Comparison of ENCODE assay signal across 8 cellular contexts in the genomic region with DNA sequence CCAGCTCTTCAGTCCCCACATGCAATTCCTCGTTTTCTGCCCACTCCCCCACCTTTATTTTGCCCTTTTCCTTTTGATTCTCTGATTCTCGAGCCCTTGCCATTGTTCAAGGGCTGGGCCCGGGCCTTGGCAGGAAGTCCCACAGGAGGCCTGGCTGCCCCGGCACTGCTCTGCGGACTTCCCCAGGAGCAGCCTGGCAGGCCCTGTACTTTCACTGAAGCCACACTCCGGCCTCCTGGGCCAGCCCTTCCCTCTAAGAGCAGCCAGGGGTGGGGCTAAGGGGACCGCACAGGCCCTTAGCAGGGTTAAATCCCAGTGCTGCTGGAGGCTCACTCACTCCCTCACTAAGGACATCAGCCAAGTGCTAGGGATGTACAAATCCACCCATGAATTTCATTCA. TPM values are rescaled to one million over a fixed set of nuclear protein-coding genes. Genes with fewer than 3 reads are reported as not detected.
DNase-seq lines count a peak whose midpoint lies in the region; ATAC-seq, FAIRE-seq and TF ChIP-seq lines count a peak whose summit lies in the region.

No MANE protein-coding gene starts in this region.

- no peak for FAIRE-seq in K562 (lab: Jason Lieb, UNC)

- H3K9me3 ChIP-seq in BE2C, result no peaks in the 10 kb centered on the region
- no peaks in the 10 kb centered on the region for H3K9me3 ChIP-seq in K562 (replicated peaks; ENCODE audit: control insufficient read depth, insufficient read depth, low read depth, low read length)
- H3K9me3 ChIP-seq in mucosa of stomach (ENCODE audit: control insufficient read depth, low read length), result no peaks in the 10 kb centered on the region

- ATAC-seq in GM23338 (peak; percentile 43), K562 (0 out of 3 replicates have a peak, but pooled peaks have one; percentile 6), GM21717 (IDR thresholded peaks at IDR 0.05; ENCODE audit: unreplicated experiment) (no peak)
- no peak for ATAC-seq in activated CD8-positive, alpha-beta memory T cell treated with anti-CD3 and anti-CD28 coated beads, Interleukin-2, amount 10 ng/mL, durations not matched to agents 7 days and 5 days

- no peak for TF ChIP-seq EP300 in K562 (IDR thresholded peaks at IDR 0.05; ENCODE audit: low read length)

- no peaks in the 10 kb centered on the region for H3K9me3 Mint-ChIP-seq in GM23338
- H3K9me3 Mint-ChIP-seq in activated CD8-positive, alpha-beta memory T cell treated with anti-CD3 and anti-CD28 coated beads, Interleukin-2, amount 10 ng/mL, durations not matched to agents 7 days and 5 days (ENCODE audit: low read depth), result no peaks in the 10 kb centered on the region

- CTCF ChIA-PET in K562 (lab: Yijun Ruan, JAX; ENCODE audit: low intra/inter-chr PET ratio), result no interaction called here
- CTCF ChIA-PET in activated CD8-positive, alpha-beta memory T cell treated with anti-CD3 and anti-CD28 coated beads, Interleukin-2, amount 10 ng/mL, durations not matched to agents 7 days and 5 days (lab: Charles Lee), result interaction anchor here (1.2 kb wide), 1 partner anchor 10 kb away, joined by 3 read pairs; no protein-coding TSS in a partner anchor

- H3F3A ChIP-seq in GM23338 (replicated peaks; ENCODE audit: low read depth), result 0 out of 2 replicates have a peak, but pooled peaks cover 3% of the 10 kb centered on the region

- intact Hi-C loops in K562 (cut with micrococcal nuclease), result no loop called here

- BruUV-seq in K562 (replicated peaks; lab: Mats Ljungman, UMichigan), result no TSS peak

- no peaks in the 10 kb centered on the region for H3K79me2 ChIP-seq in GM23338 (replicated peaks; ENCODE audit: insufficient read depth)
- H3K79me2 ChIP-seq in K562 (ENCODE audit: control insufficient read depth, insufficient read depth, low read length), result no peaks in the 10 kb centered on the region

- H3K27ac ChIP-seq in GM23338 (ENCODE audit: low read depth) (no peak overlapping the region), K562 (ENCODE audit: extremely low read depth, low read depth, low read length) (no peak overlapping the region)

- H3K9ac ChIP-seq in K562 (ENCODE audit: insufficient read depth in 1 of 2, low read depth in 2 of 2, low read length in 2 of 2) (no peak overlapping the region), mucosa of stomach (ENCODE audit: low read length) (peak overlapping the region; percentile 43)

- H3K27me3 Mint-ChIP-seq in GM23338 (ENCODE audit: insufficient read depth, low read depth, poor library complexity), result peaks cover 21% of the 10 kb centered on the region
- H3K27me3 Mint-ChIP-seq in activated CD8-positive, alpha-beta memory T cell treated with anti-CD3 and anti-CD28 coated beads, Interleukin-2, amount 10 ng/mL, durations not matched to agents 7 days and 5 days, result peaks cover 30% of the 10 kb centered on the region

- WGBS in K562 (ENCODE audit: insufficient coverage, low coverage, missing lambda C conversion rate), result 64% methylated on average over 4 of the region's 7 CpGs

- H3K9me2 ChIP-seq in GM23338 (ENCODE audit: insufficient read depth), result no peaks in the 10 kb centered on the region

- no peaks in the 10 kb centered on the region for H3K9me1 ChIP-seq in K562 (ENCODE audit: control insufficient read depth, insufficient read depth, low read length)

- peaks cover 33% of the 10 kb centered on the region for H3K4me1 Mint-ChIP-seq in GM23338
- H3K4me1 Mint-ChIP-seq in activated CD8-positive, alpha-beta memory T cell treated with anti-CD3 and anti-CD28 coated beads, Interleukin-2, amount 10 ng/mL, durations not matched to agents 7 days and 5 days, result peaks cover 20% of the 10 kb centered on the region

- H3K4me1 ChIP-seq in BE2C (peaks cover 3% of the 10 kb centered on the region; the same call in 1 of the 2 replicates), GM23338 (ENCODE audit: insufficient read depth) (no peaks in the 10 kb centered on the region; the same call in 1 of the 2 replicates), K562 (replicated peaks in 1 of 2; ENCODE audit: control insufficient read depth in 2 of 2, insufficient read depth in 2 of 2, low read length in 2 of 2) (peaks cover 18 to 34% of the 10 kb centered on the region in 2 experiments; a peak in 4 of 5 replicates), mucosa of stomach (ENCODE audit: control insufficient read depth, insufficient read depth, low read length) (peaks cover 7% of the 10 kb centered on the region)

- POLR2A ChIA-PET in K562 (lab: Yijun Ruan, JAX), result no interaction called here

- no peak for TF ChIP-seq CTCF in BE2C (IDR thresholded peaks at IDR 0.05; ENCODE audit: low read depth, low read length)
- no peak for TF ChIP-seq CTCF in GM23338 (conservative IDR thresholded peaks at IDR 0.05; ENCODE audit: low read depth in 2 of 2)
- TF ChIP-seq CTCF in K562 (IDR thresholded peaks at IDR 0.05 in 2 of 3, conservative IDR thresholded peaks at IDR 0.05 in 1 of 3; ENCODE audit: insufficient read depth in 2 of 3, low read depth in 1 of 3, low read length in 3 of 3), result no peak

- no peaks in the 10 kb centered on the region; the same call in 1 of the 2 replicates for H4K20me1 ChIP-seq in GM23338 (replicated peaks; ENCODE audit: insufficient read depth)
- H4K20me1 ChIP-seq in K562 (replicated peaks; ENCODE audit: control insufficient read depth, insufficient read depth, low read length), result 0 out of 2 replicates have a peak, but pooled peaks cover 10% of the 10 kb centered on the region

- H3K4me2 ChIP-seq in GM23338 (no peak overlapping the region), K562 (ENCODE audit: insufficient read depth, low read length) (no peak overlapping the region)

- TF ChIP-seq RAD21 in K562 (CRISPR knock-in tag; conservative IDR thresholded peaks at IDR 0.05 in 1 of 2, IDR thresholded peaks at IDR 0.05 in 1 of 2), result no peak

- H3K4me3 Mint-ChIP-seq in GM23338, result no peak overlapping the region
- no peak overlapping the region for H3K4me3 Mint-ChIP-seq in activated CD8-positive, alpha-beta memory T cell treated with anti-CD3 and anti-CD28 coated beads, Interleukin-2, amount 10 ng/mL, durations not matched to agents 7 days and 5 days

- no peaks in the 10 kb centered on the region for H3K36me3 ChIP-seq in BE2C
- no peaks in the 10 kb centered on the region for H3K36me3 ChIP-seq in GM23338 (ENCODE audit: insufficient read depth)
- no peaks in the 10 kb centered on the region for H3K36me3 ChIP-seq in K562 (ENCODE audit: control insufficient read depth, insufficient read depth, low read length)
- H3K36me3 ChIP-seq in mucosa of stomach (ENCODE audit: control insufficient read depth, insufficient read depth, low read length), result no peaks in the 10 kb centered on the region

- in situ Hi-C loops in K562 (cut with MboI), result no loop called here

- H2AFZ ChIP-seq in GM23338, result no peak overlapping the region
- no peak overlapping the region for H2AFZ ChIP-seq in K562 (ENCODE audit: low read depth, low read length)

- H3K27me3 ChIP-seq in BE2C (0 out of 2 replicates have a peak, but pooled peaks cover 4% of the 10 kb centered on the region), GM23338 (ENCODE audit: insufficient read depth) (peaks cover 16% of the 10 kb centered on the region), K562 (ENCODE audit: control insufficient read depth in 2 of 2, insufficient read depth in 2 of 2, low read length in 2 of 2) (peaks cover 12 to 18% of the 10 kb centered on the region in 2 experiments), mucosa of stomach (ENCODE audit: control insufficient read depth, insufficient read depth, low read length) (peaks cover 29% of the 10 kb centered on the region)

- H3K4me3 ChIP-seq in BE2C (ENCODE audit: low read depth, low read length) (no peak overlapping the region), GM23338 (no peak overlapping the region), K562 (no peak overlapping the region), mucosa of stomach (ENCODE audit: low read length) (no peak overlapping the region)

- no peaks in the 10 kb centered on the region for H3K36me3 Mint-ChIP-seq in GM23338 (ENCODE audit: low read depth)
- H3K36me3 Mint-ChIP-seq in activated CD8-positive, alpha-beta memory T cell treated with anti-CD3 and anti-CD28 coated beads, Interleukin-2, amount 10 ng/mL, durations not matched to agents 7 days and 5 days, result no peaks in the 10 kb centered on the region

- H3K27ac Mint-ChIP-seq in GM23338, result no peak overlapping the region
- H3K27ac Mint-ChIP-seq in activated CD8-positive, alpha-beta memory T cell treated with anti-CD3 and anti-CD28 coated beads, Interleukin-2, amount 10 ng/mL, durations not matched to agents 7 days and 5 days, result no peak overlapping the region

- DNase-seq in BE2C (peak; percentile 26), GM23338 (ENCODE audit: low spot score) (peak; percentile 30), K562 (ENCODE audit: extremely low read depth in 1 of 4, low spot score in 3 of 4) (no peak), COLO829 (ENCODE audit: low spot score) (no peak)
- DNase-seq in NK-92 treated with Interleukin-12 subunit alpha and Interleukin-12 subunit beta, amount 100 ng/mL, for 24 hours (lab: John Stamatoyannopoulos, UW), result no peak
- DNase-seq in activated CD8-positive, alpha-beta memory T cell treated with anti-CD3 and anti-CD28 coated beads, Interleukin-2, amount 10 ng/mL, durations not matched to agents 7 days and 5 days, result no peak

- no peak for TF ChIP-seq POLR2A in K562 (conservative IDR thresholded peaks at IDR 0.05)

RNA-seq across cellular contexts. Expression of a gene that starts 4.1 kb away (rescaled TPM):
- 0.73 TPM for polyA plus RNA-seq in BE2C (2012; ENCODE audit: insufficient read depth, insufficient read length, low read depth)
- 0.42 and 0.89 TPM in 2 replicates for total RNA-seq in GM23338 (2014; rRNA removed; shearing (Covaris generic))
- polyA plus RNA-seq in GM23338 (2016; fragmentation: Nextera tagmentation; extraction: Ambion mirVana), result 0.52 and 0.58 TPM in 2 replicates
- total RNA-seq in K562 (2011; cell fraction: chromatin; rRNA removed; ENCODE audit: low replicate concordance), result 0.21 and 0.65 TPM in 2 replicates
- 0.79 and 1.3 TPM in 2 replicates for total RNA-seq in K562 (2011; cell fraction: nucleolus; rRNA removed)
- total RNA-seq in K562 (2011; cell fraction: nucleoplasm; rRNA removed), result 0.76 and 0.81 TPM in 2 replicates
- total RNA-seq in K562 (2014; rRNA removed), result 0.16 and 0.50 TPM in 2 replicates
- 0.16 TPM in 1 of 2 replicates, not detected in the other for total RNA-seq in K562 (2014; rRNA removed; fragmentation: Illumina TruSeq; extraction: Trizol)
- total RNA-seq in K562 (2015; rRNA removed; fragmentation: Illumina TruSeq; extraction: Trizol), result not detected in 2 replicates
- total RNA-seq in K562 (2021), result 0.20 and 0.31 TPM in 2 replicates
- polyA plus RNA-seq in K562 (2011; rRNA removed), result 0.10 and 0.47 TPM in 2 replicates
- polyA plus RNA-seq in K562 (2011; cell fraction: cytosol; rRNA removed), result 0.44 and 0.48 TPM in 2 replicates
- polyA plus RNA-seq in K562 (2011; cell fraction: nucleus; rRNA removed), result 0.41 and 0.63 TPM in 2 replicates
- 0.12 and 0.65 TPM in 2 replicates for polyA plus RNA-seq in K562 (2012)
- 0.18 and 0.44 TPM in 2 replicates for polyA plus RNA-seq in K562 (2014; fragmentation: Illumina TruSeq; extraction: Trizol)
- not detected for polyA plus RNA-seq in K562 (2014; fragmentation: Nextera tagmentation; extraction: Ambion mirVana)
- 0.08 TPM in 1 of 2 replicates, not detected in the other for polyA plus RNA-seq in K562 (2014; rRNA removed)
- 0.53 and 0.57 TPM in 2 replicates for polyA minus RNA-seq in K562 (2011; rRNA and poly(A)+ RNA removed)
- 0.55 and 0.67 TPM in 2 replicates for polyA minus RNA-seq in K562 (2011; cell fraction: cytosol; rRNA and poly(A)+ RNA removed)
- polyA minus RNA-seq in K562 (2011; cell fraction: nucleus; rRNA and poly(A)+ RNA removed), result 0.13 and 0.56 TPM in 2 replicates
- total RNA-seq in activated CD8-positive, alpha-beta memory T cell treated with anti-CD3 and anti-CD28 coated beads, Interleukin-2, amount 10 ng/mL, durations not matched to agents 7 days and 5 days, result 1 to 10 TPM in 1 of 2 experiments, under 1 TPM in 1; 0.32 to 4.7 TPM

Comparison
In these comparisons a context has a peak if more than half of its experiments do, and no peak if none do; other contexts are left out.
1. DNase-seq: peak in BE2C (single experiment) and GM23338 (single experiment); none in K562 (0 of 4), NK-92 treated with Interleukin-12 subunit alpha and Interleukin-12 subunit beta, amount 100 ng/mL, for 24 hours (single experiment), activated CD8-positive, alpha-beta memory T cell treated with anti-CD3 and anti-CD28 coated beads, Interleukin-2, amount 10 ng/mL, durations not matched to agents 7 days and 5 days (single experiment) and COLO829 (single experiment).
2. ATAC-seq: peak in GM23338 (single experiment) and K562 (single experiment); none in activated CD8-positive, alpha-beta memory T cell treated with anti-CD3 and anti-CD28 coated beads, Interleukin-2, amount 10 ng/mL, durations not matched to agents 7 days and 5 days (single experiment) and GM21717 (single experiment).